ENCODE assay signal across 20 cellular contexts in the genomic region with DNA sequence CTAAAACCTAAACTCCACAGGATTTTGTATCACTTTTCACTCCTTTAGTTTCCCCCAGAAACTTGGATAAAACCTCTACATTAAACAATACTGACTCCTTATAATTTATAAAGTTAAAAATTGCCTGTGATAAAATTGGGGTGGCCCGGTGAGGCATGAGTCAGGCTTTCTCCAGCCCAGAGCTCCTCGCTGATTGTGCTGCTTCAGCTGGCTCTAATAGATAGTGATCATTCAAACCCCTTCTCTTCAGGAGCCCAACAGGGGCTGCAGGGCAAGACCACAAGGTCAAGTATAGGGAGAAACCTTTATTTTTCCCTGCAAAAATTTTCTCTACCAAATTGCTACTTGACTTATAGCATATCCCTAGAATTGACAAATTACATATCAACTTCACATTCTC.
"Had no signal": no experiment of that assay in that cellular context is flagged by ENCODE, and none has a peak within 500 bp of the region (broad histone marks: within the 10 kb centered on the region; RNA-seq: fewer than 3 reads in every experiment).

No MANE protein-coding gene starts in this region.

- ATAC-seq: activated naive CD8-positive, alpha-beta T cell treated with anti-CD3 and anti-CD28 coated beads, Interleukin-2, amount 50 U/mL, for 24 hours; heart right ventricle; natural killer cell; right cardiac atrium; stimulated activated naive CD8-positive, alpha-beta T cell treated with anti-CD3 and anti-CD28 coated beads, Interleukin-15, Interleukin-2, amounts not matched to agents 100 U/mL and 50 U/mL, for 24 hours had no signal

- H3K4me3 Mint-ChIP-seq: activated CD4-positive, alpha-beta memory T cell treated with anti-CD3 and anti-CD28 coated beads, Interleukin-2, amount 10 ng/mL, durations not matched to agents 7 days and 5 days; activated CD4-positive, alpha-beta T cell treated with anti-CD3 and anti-CD28 coated beads, Interleukin-2, amount 10 ng/mL, durations not matched to agents 7 days and 5 days; activated naive CD8-positive, alpha-beta T cell treated with anti-CD3 and anti-CD28 coated beads, Interleukin-2, amount 50 U/mL, for 24 hours; activated T-cell treated with anti-CD3 and anti-CD28 coated beads, Interleukin-2, amount 50 U/mL, for 24 hours; natural killer cell; T-helper 1 cell treated with Interleukin-12 subunit alpha and Interleukin-12 subunit beta and Interleukin-4 antibody, amounts not matched to agents 30 μg/mL and 1 μg/mL, for 36 hours; type B pancreatic cell had no signal

- H3K27ac Mint-ChIP-seq: activated CD4-positive, alpha-beta memory T cell treated with anti-CD3 and anti-CD28 coated beads, Interleukin-2, amount 10 ng/mL, durations not matched to agents 7 days and 5 days; activated CD4-positive, alpha-beta T cell treated with anti-CD3 and anti-CD28 coated beads, Interleukin-2, amount 10 ng/mL, durations not matched to agents 7 days and 5 days; activated naive CD8-positive, alpha-beta T cell treated with anti-CD3 and anti-CD28 coated beads, Interleukin-2, amount 50 U/mL, for 24 hours; activated T-cell treated with anti-CD3 and anti-CD28 coated beads, Interleukin-2, amount 50 U/mL, for 24 hours; natural killer cell; T-helper 1 cell treated with Interleukin-12 subunit alpha and Interleukin-12 subunit beta and Interleukin-4 antibody, amounts not matched to agents 30 μg/mL and 1 μg/mL, for 36 hours; type B pancreatic cell had no signal

- H3K9me3 Mint-ChIP-seq: activated CD4-positive, alpha-beta memory T cell treated with anti-CD3 and anti-CD28 coated beads, Interleukin-2, amount 10 ng/mL, durations not matched to agents 7 days and 5 days; activated CD4-positive, alpha-beta T cell treated with anti-CD3 and anti-CD28 coated beads, Interleukin-2, amount 10 ng/mL, durations not matched to agents 7 days and 5 days; activated naive CD8-positive, alpha-beta T cell treated with anti-CD3 and anti-CD28 coated beads, Interleukin-2, amount 50 U/mL, for 24 hours; activated T-cell treated with anti-CD3 and anti-CD28 coated beads, Interleukin-2, amount 50 U/mL, for 24 hours; natural killer cell; T-helper 1 cell treated with Interleukin-12 subunit alpha and Interleukin-12 subunit beta and Interleukin-4 antibody, amounts not matched to agents 30 μg/mL and 1 μg/mL, for 36 hours; type B pancreatic cell had no signal

- H3K36me3 Mint-ChIP-seq: natural killer cell had no signal

- H3K27me3 Mint-ChIP-seq: activated CD4-positive, alpha-beta memory T cell treated with anti-CD3 and anti-CD28 coated beads, Interleukin-2, amount 10 ng/mL, durations not matched to agents 7 days and 5 days; activated CD4-positive, alpha-beta T cell treated with anti-CD3 and anti-CD28 coated beads, Interleukin-2, amount 10 ng/mL, durations not matched to agents 7 days and 5 days; activated naive CD8-positive, alpha-beta T cell treated with anti-CD3 and anti-CD28 coated beads, Interleukin-2, amount 50 U/mL, for 24 hours; activated T-cell treated with anti-CD3 and anti-CD28 coated beads, Interleukin-2, amount 50 U/mL, for 24 hours; type B pancreatic cell had no signal

- H3K27ac ChIP-seq: heart right ventricle, uterus, WERI-Rb-1 had no signal

- H3K9me3 ChIP-seq: heart right ventricle, uterus had no signal

- DNase-seq: activated CD4-positive, alpha-beta memory T cell treated with anti-CD3 and anti-CD28 coated beads, Interleukin-2, amount 10 ng/mL, durations not matched to agents 7 days and 5 days; activated CD4-positive, alpha-beta T cell treated with anti-CD3 and anti-CD28 coated beads, Interleukin-2, amount 10 ng/mL, durations not matched to agents 7 days and 5 days; activated CD4-positive, CD25-positive, alpha-beta regulatory T cell treated with anti-CD3 and anti-CD28 coated beads, Interleukin-2, amount 50 U/mL, for 72 hours; activated CD8-positive, alpha-beta memory T cell treated with anti-CD3 and anti-CD28 coated beads, Interleukin-2, amount 50 U/mL, for 48 hours; activated gamma-delta T cell treated with Interleukin-2 at 50 U/mL for 16 hours; activated naive CD4-positive, alpha-beta T cell treated with anti-CD3 and anti-CD28 coated beads, Interleukin-2, amount 50 U/mL, for 16 hours; activated naive CD8-positive, alpha-beta T cell treated with anti-CD3 and anti-CD28 coated beads, Interleukin-2, amount 50 U/mL, for 24 hours; activated T-cell treated with anti-CD3 and anti-CD28 coated beads, Interleukin-2, amount 50 U/mL, for 24 hours; effector CD8-positive, alpha-beta T cell; heart right ventricle; mesenchymal stem cell; natural killer cell; right cardiac atrium; stimulated activated CD4-positive, alpha-beta T cell treated with anti-CD3 and anti-CD28 coated beads, Interleukin-2, amount 100 ng/mL, for 48 hours; stimulated activated naive CD8-positive, alpha-beta T cell treated with anti-CD3 and anti-CD28 coated beads, Interleukin-15, Interleukin-2, amounts not matched to agents 100 U/mL and 50 U/mL, for 24 hours; T1000; uterus; WERI-Rb-1 had no signal

- H3K36me3 ChIP-seq: uterus, WERI-Rb-1 had no signal

- H3K27me3 ChIP-seq: heart right ventricle, uterus had no signal

- H3K4me3 ChIP-seq: heart right ventricle, uterus had no signal

- H3K4me1 ChIP-seq: uterus had no signal
